Comparison of ENCODE assay signal across 25 cellular contexts in genomic region chr3:185399629-185400339, GRCh38. TPM values are rescaled to one million over a fixed set of nuclear protein-coding genes. Genes with fewer than 3 reads are reported as not detected.
DNase-seq lines count a peak whose midpoint lies in the region; TF ChIP-seq lines count a peak whose summit lies in the region.
"Had no signal": no experiment of that assay in that cellular context is flagged by ENCODE, and none has a peak within 500 bp of the region (broad histone marks: within the 10 kb centered on the region; RNA-seq: fewer than 3 reads in every experiment).

No MANE protein-coding gene starts in this region.

- in situ Hi-C loops in transverse colon (cut with MboI; ENCODE audit: low pct_ligation_motif_present in 1 of 4, low pct_unique_long_range_greater_than_20kb in 1 of 4, low sequenced_read_pairs in 3 of 4) = no loop called here

- no peak overlapping the region for H3K9ac ChIP-seq in neuronal stem cell (ENCODE audit: low read depth, low read length, poor library complexity)

- no peak overlapping the region for H3K4me2 ChIP-seq in neuronal stem cell (ENCODE audit: insufficient read depth, low read length, poor library complexity, severe bottlenecking)

- intact Hi-C loops in transverse colon (cut with DNase I; ENCODE audit: low total_unique reads) = no loop called here

- H2AK5ac ChIP-seq in neuronal stem cell (ENCODE audit: low read depth, low read length) = no peak overlapping the region

- peaks cover 4 to 7% of the 10 kb centered on the region in 2 donors for H3K4me1 ChIP-seq in neuronal stem cell (ENCODE audit: control insufficient read depth in 2 of 2, insufficient read depth in 1 of 2, low read depth in 1 of 2, low read length in 2 of 2)
- H3K4me1 ChIP-seq in transverse colon = peaks cover 0 to 20% (median 4%) of the 10 kb centered on the region in 4 donors
- H3K4me1 ChIP-seq: breast epithelium, uterus had no signal

- no peak overlapping the region for H4K91ac ChIP-seq in neuronal stem cell (ENCODE audit: low read depth, low read length, poor library complexity)

- no peak for TF ChIP-seq EP300 in transverse colon (IDR thresholded peaks at IDR 0.05; ENCODE audit: low read depth)

- peak overlapping the region; percentile 89 for H3K14ac ChIP-seq in neuronal stem cell (ENCODE audit: low read length)

- no peak overlapping the region for H2BK12ac ChIP-seq in neuronal stem cell (ENCODE audit: low read length)

- H2BK15ac ChIP-seq in neuronal stem cell (ENCODE audit: low read length) = no peak overlapping the region

- H3K36me3 ChIP-seq in H7 (replicated peaks; ENCODE audit: control insufficient read depth, insufficient read depth, low read length) (no peaks in the 10 kb centered on the region), neuronal stem cell (replicated peaks in 1 of 2; ENCODE audit: control insufficient read depth in 2 of 2, insufficient read depth in 2 of 2, low read length in 2 of 2) (no peaks in the 10 kb centered on the region), transverse colon (no peaks in the 10 kb centered on the region)
- H3K36me3 ChIP-seq: breast epithelium, gastroesophageal sphincter, ovary, thoracic aorta, uterus had no signal

- no peaks in the 10 kb centered on the region for H3K27me3 ChIP-seq in H7 (ENCODE audit: control insufficient read depth, insufficient read depth, low read length)
- no peaks in the 10 kb centered on the region for H3K27me3 ChIP-seq in neuronal stem cell (ENCODE audit: control insufficient read depth in 3 of 3, insufficient read depth in 3 of 3, low read depth in 1 of 3, low read length in 3 of 3)
- no peaks in the 10 kb centered on the region for H3K27me3 ChIP-seq in transverse colon
- H3K27me3 ChIP-seq: breast epithelium, gastroesophageal sphincter, ovary, uterus had no signal

- H3K4ac ChIP-seq in neuronal stem cell (ENCODE audit: low read length) = no peak overlapping the region

- no peak overlapping the region for H2AFZ ChIP-seq in neuronal stem cell (ENCODE audit: low read length)

- no peak overlapping the region for H2BK5ac ChIP-seq in neuronal stem cell (ENCODE audit: low read length)

- H3K23ac ChIP-seq in neuronal stem cell (ENCODE audit: low read depth, low read length, poor library complexity) = no peak overlapping the region

- no peak overlapping the region for H4K8ac ChIP-seq in neuronal stem cell (ENCODE audit: low read depth, low read length)

- peak overlapping the region; percentile 60 for H3K27ac ChIP-seq in angular gyrus (ENCODE audit: low read depth, low read length)
- H3K27ac ChIP-seq in neuronal stem cell (replicated peaks; ENCODE audit: low read length) = no peak overlapping the region
- no peak overlapping the region for H3K27ac ChIP-seq in transverse colon
- H3K27ac ChIP-seq: breast epithelium, gastroesophageal sphincter, ovary, skin epidermis, thoracic aorta, uterus had no signal

- H3K4me3 ChIP-seq in H7 (ENCODE audit: insufficient read depth, low read depth, low read length) = no peak overlapping the region
- H3K4me3 ChIP-seq in neuronal stem cell (ENCODE audit: low read length in 2 of 2) = no peak overlapping the region
- no peak overlapping the region for H3K4me3 ChIP-seq in transverse colon
- H3K4me3 ChIP-seq: breast epithelium, gastroesophageal sphincter, GM12878, ovary, thoracic aorta, uterus had no signal

- no CpG with 5 or more reads among the region's 12 CpGs for WGBS in neuronal stem cell (ENCODE audit: extremely low coverage in 2 of 2, insufficient read length in 2 of 2, insufficient replicate concordance in 1 of 2), 2 donors
- WGBS in transverse colon (ENCODE audit: low coverage in 1 of 2), 2 donors = 68 to 82% methylated on average over 9 to 12 of the region's 12 CpGs

- TF ChIP-seq CTCF in transverse colon (IDR thresholded peaks at IDR 0.05) = no peak

- no peak overlapping the region for H2BK120ac ChIP-seq in neuronal stem cell (ENCODE audit: low read depth, low read length)

- TF ChIP-seq POLR2A in transverse colon (IDR thresholded peaks at IDR 0.05) = no peak

- H3K9me3 ChIP-seq in neuronal stem cell (replicated peaks in 1 of 2; ENCODE audit: control insufficient read depth in 2 of 2, insufficient read depth in 1 of 2, low read depth in 1 of 2, low read length in 2 of 2) (no peaks in the 10 kb centered on the region), transverse colon (no peaks in the 10 kb centered on the region)
- H3K9me3 ChIP-seq: breast epithelium, gastroesophageal sphincter, ovary, thoracic aorta, uterus had no signal

- DNase-seq in H7 (peak; percentile 28), NCI-H1436 (lab: John Stamatoyannopoulos, UW) (peak; percentile 31), neuronal stem cell (ENCODE audit: low spot score) (no peak), OCI-M1 (lab: John Stamatoyannopoulos, UW) (no peak), transverse colon (no peak)
- DNase-seq in stimulated activated CD4-positive, alpha-beta T cell treated with anti-CD3 and anti-CD28 coated beads, Interleukin-12 subunit alpha, Interleukin-12 subunit beta, amount 100 ng/mL, for 4 hours = no peak
- DNase-seq: ACHN; activated CD4-positive, CD25-positive, alpha-beta regulatory T cell; activated effector memory CD4-positive, alpha-beta T cell treated with anti-CD3 and anti-CD28 coated beads, Interleukin-2, amount 50 U/mL, for 16 hours; activated T-cell treated with anti-CD3 and anti-CD28 coated beads, Interleukin-2, amount 50 U/mL, for 24 hours; CD4-positive, alpha-beta memory T cell; hippocampal formation; immature natural killer cell; NCI-H2029; nephron progenitor cell; ovary; stimulated activated naive CD8-positive, alpha-beta T cell treated with anti-CD3 and anti-CD28 coated beads, Interleukin-15, Interleukin-2, amounts not matched to agents 100 U/mL and 50 U/mL, for 24 hours; SW 1271; uterus had no signal

- no peaks in the 10 kb centered on the region for H3K79me1 ChIP-seq in neuronal stem cell (ENCODE audit: low read depth, low read length)

- H3K18ac ChIP-seq in neuronal stem cell (ENCODE audit: low read length) = no peak overlapping the region

RNA-seq across cellular contexts. Expression of gene MAP3K13, which starts 36.8 kb away (rescaled TPM):
- not detected in 2 replicates for total RNA-seq in H7 (2014; rRNA removed; shearing (Covaris generic))
- polyA plus RNA-seq in neuronal stem cell (2013, experiment 1 of 2) = 57.7 TPM
- polyA plus RNA-seq in neuronal stem cell (2013, experiment 2 of 2) = 65.0 TPM
- 10 to 100 TPM; 17.2 to 42.6 (median 31.9) TPM for total RNA-seq in transverse colon

Comparison
In these comparisons a context has a peak if more than half of its experiments do, and no peak if none do; other contexts are left out.
1. DNase-seq: peak in H7 (single experiment) and NCI-H1436 (single experiment); none in neuronal stem cell (single experiment), OCI-M1 (single experiment), stimulated activated CD4-positive, alpha-beta T cell treated with anti-CD3 and anti-CD28 coated beads, Interleukin-12 subunit alpha, Interleukin-12 subunit beta, amount 100 ng/mL, for 4 hours (single experiment) and transverse colon (single experiment).
2. RNA of gene MAP3K13, which starts 36.8 kb away (total RNA-seq): 17.2 to 42.6 TPM in transverse colon; not detected in H7; every median in the first group is over 10 times any median in the second.